Comparison of ENCODE assay signal across 25 cellular contexts in genomic region chr13:94280845-94281244, GRCh38.
A peak's percentile ranks its signal among the peaks of the same experiment; 100 is the strongest.
DNase-seq lines count a peak whose midpoint lies in the region; ATAC-seq, FAIRE-seq and TF ChIP-seq lines count a peak whose summit lies in the region.
"Had no signal": no experiment of that assay in that cellular context is flagged by ENCODE, and none has a peak within 500 bp of the region (broad histone marks: within the 10 kb centered on the region; RNA-seq: fewer than 3 reads in every experiment).

No MANE protein-coding gene starts in this region.

- intact Hi-C loops in lower lobe of right lung (cut with DNase I) = no loop called here

- H2BK120ac ChIP-seq in mesenchymal stem cell (ENCODE audit: low read depth, low read length) = no peak overlapping the region

- H3K4me1 Mint-ChIP-seq in astrocyte (ENCODE audit: low read depth, unreplicated experiment) = peaks cover 5% of the 10 kb centered on the region
- H3K4me1 Mint-ChIP-seq: CD14-positive monocyte; CD8-positive, alpha-beta memory T cell had no signal

- no peak overlapping the region for H2BK5ac ChIP-seq in mesenchymal stem cell (ENCODE audit: low read depth, low read length, poor library complexity, severe bottlenecking)

- TF ChIP-seq EP300 in SK-N-SH (IDR thresholded peaks at IDR 0.05; ENCODE audit: borderline replicate concordance in 1 of 2, low read depth in 1 of 2, low read length in 1 of 2) = no peak

- no peaks in the 10 kb centered on the region for H3K27me3 Mint-ChIP-seq in astrocyte (ENCODE audit: low read depth, unreplicated experiment)

- H3K4ac ChIP-seq in mesenchymal stem cell (ENCODE audit: low read depth in 1 of 2, low read length in 2 of 2) = no peak overlapping the region

- ATAC-seq in SK-N-SH treated with all-trans-retinoic acid at 6 μM for 48 hours = no peak
- no peak for ATAC-seq in lower lobe of right lung
- ATAC-seq: GM12878 had no signal

- no peak overlapping the region for H3K4me3 Mint-ChIP-seq in astrocyte (ENCODE audit: unreplicated experiment)
- H3K4me3 Mint-ChIP-seq: CD14-positive monocyte; CD4-positive, alpha-beta T cell; CD8-positive, alpha-beta memory T cell had no signal

- H3K4me2 ChIP-seq in SK-N-SH (no peak overlapping the region), astrocyte (ENCODE audit: low read length) (peak overlapping the region; percentile 48), mesenchymal stem cell (ENCODE audit: low read length, poor library complexity, severe bottlenecking) (no peak overlapping the region)
- H3K4me2 ChIP-seq: BLaER1 treated with 17β-estradiol and CSF1 and Interleukin-3, amounts not matched to agents 10 nM and 100 nM had no signal

- no peak overlapping the region for H3K14ac ChIP-seq in mesenchymal stem cell (ENCODE audit: low read length in 2 of 2)

- H4K91ac ChIP-seq in mesenchymal stem cell (ENCODE audit: low read length) = no peak overlapping the region

- H3K36me3 ChIP-seq in SK-N-SH (replicated peaks in 1 of 2; ENCODE audit: control insufficient read depth in 1 of 2, insufficient read depth in 2 of 2, low read length in 1 of 2) (no peaks in the 10 kb centered on the region), HEK293 (ENCODE audit: control insufficient read depth in 2 of 2, insufficient read depth in 1 of 2, low read length in 2 of 2) (no peaks in the 10 kb centered on the region), astrocyte (ENCODE audit: insufficient read depth, low read length) (no peaks in the 10 kb centered on the region), mesenchymal stem cell (ENCODE audit: control insufficient read depth in 1 of 2, insufficient read depth in 2 of 2, low read depth in 1 of 2, low read length in 2 of 2) (no peaks in the 10 kb centered on the region), lower lobe of right lung (no peaks in the 10 kb centered on the region)
- H3K36me3 ChIP-seq: BE2C; BLaER1 treated with 17β-estradiol and CSF1 and Interleukin-3, amounts not matched to agents 10 nM and 100 nM had no signal

- H3K4me3 ChIP-seq in SK-N-SH (ENCODE audit: low read depth in 2 of 2, low read length in 1 of 2) (no peak overlapping the region), HEK293 (ENCODE audit: low read depth, low read length) (no peak overlapping the region), astrocyte (ENCODE audit: insufficient read depth, low read depth, low read length) (no peak overlapping the region), mesenchymal stem cell (ENCODE audit: insufficient read depth in 1 of 2, low read depth in 1 of 2, low read length in 2 of 2) (no peak overlapping the region), lower lobe of right lung (no peak overlapping the region)
- H3K4me3 ChIP-seq: BLaER1 treated with 17β-estradiol and CSF1 and Interleukin-3, amounts not matched to agents 10 nM and 100 nM; GM12878 had no signal

- H3K27me3 ChIP-seq in SK-N-SH (ENCODE audit: insufficient read depth) (no peaks in the 10 kb centered on the region), astrocyte (ENCODE audit: insufficient read depth, low read length) (no peaks in the 10 kb centered on the region), mesenchymal stem cell (ENCODE audit: control insufficient read depth in 1 of 2, insufficient read depth in 1 of 2, low read length in 2 of 2) (no peaks in the 10 kb centered on the region), lower lobe of right lung (ENCODE audit: low read depth) (no peaks in the 10 kb centered on the region)
- H3K27me3 ChIP-seq: BE2C; BLaER1 treated with 17β-estradiol and CSF1 and Interleukin-3, amounts not matched to agents 10 nM and 100 nM had no signal

- H3K27ac ChIP-seq in SK-N-SH (ENCODE audit: low read depth in 2 of 2, low read length in 1 of 2) (no peak overlapping the region), HEK293 (ENCODE audit: extremely low read depth, low read depth, low read length) (no peak overlapping the region), astrocyte (ENCODE audit: low read depth, low read length) (no peak overlapping the region), mesenchymal stem cell (ENCODE audit: low read length, poor library complexity, severe bottlenecking) (peak overlapping the region; percentile 41), lower lobe of right lung (no peak overlapping the region)
- H3K27ac ChIP-seq: 22Rv1; BLaER1 treated with 17β-estradiol and CSF1 and Interleukin-3, amounts not matched to agents 10 nM and 100 nM had no signal

- no peak overlapping the region for H3K18ac ChIP-seq in mesenchymal stem cell (ENCODE audit: low read depth in 1 of 2, low read length in 2 of 2)

- H3K9ac ChIP-seq in SK-N-SH (no peak overlapping the region), astrocyte (ENCODE audit: low read length) (no peak overlapping the region), mesenchymal stem cell (ENCODE audit: low read length) (no peak overlapping the region)
- H3K9ac ChIP-seq: BLaER1 treated with 17β-estradiol and CSF1 and Interleukin-3, amounts not matched to agents 10 nM and 100 nM had no signal

- no peak overlapping the region for H2BK12ac ChIP-seq in mesenchymal stem cell (ENCODE audit: low read length in 2 of 2)

- no peak for TF ChIP-seq CTCF in SK-N-SH (IDR thresholded peaks at IDR 0.05)
- TF ChIP-seq CTCF in HEK293 (tag by site-specific recombination; IDR thresholded peaks at IDR 0.05) = no peak
- TF ChIP-seq CTCF in astrocyte (IDR thresholded peaks at IDR 0.05; ENCODE audit: insufficient read depth, low read depth, low read length) = no peak
- no peak for TF ChIP-seq CTCF in lower lobe of right lung (IDR thresholded peaks at IDR 0.05)

- peaks cover 6% of the 10 kb centered on the region for H3K36me3 Mint-ChIP-seq in astrocyte (ENCODE audit: low read depth, unreplicated experiment)
- H3K36me3 Mint-ChIP-seq: CD14-positive monocyte had no signal

- H2BK15ac ChIP-seq in mesenchymal stem cell (ENCODE audit: low read depth, poor library complexity, severe bottlenecking) = no peak overlapping the region

- H3K4me1 ChIP-seq in SK-N-SH (ENCODE audit: control insufficient read depth in 1 of 2, insufficient read depth in 2 of 2, low read depth in 1 of 2, low read length in 1 of 2) (no peaks in the 10 kb centered on the region), HEK293 (ENCODE audit: control insufficient read depth, insufficient read depth, low read length) (no peaks in the 10 kb centered on the region), astrocyte (ENCODE audit: insufficient read depth, low read length) (peaks cover 6% of the 10 kb centered on the region), mesenchymal stem cell (ENCODE audit: control insufficient read depth, insufficient read depth, low read depth, low read length) (peaks cover 2% of the 10 kb centered on the region), lower lobe of right lung (no peaks in the 10 kb centered on the region)
- H3K4me1 ChIP-seq: BE2C; BLaER1 treated with 17β-estradiol and CSF1 and Interleukin-3, amounts not matched to agents 10 nM and 100 nM had no signal

- DNase-seq in SK-N-SH (no peak), astrocyte (ENCODE audit: low read depth) (no peak), mesenchymal stem cell (no peak), T-helper 2 cell (no peak), NCI-H1048 (lab: John Stamatoyannopoulos, UW) (no peak), lower lobe of right lung (no peak)
- DNase-seq: ACHN; AML-193; BE2C; CD4-positive, alpha-beta T cell; CD8-positive, alpha-beta memory T cell; DMS 273 treated with DMSO at 0.1 percent for 48 hours; DMS79; GDM1; H7 had no signal

- H3K9me3 ChIP-seq in SK-N-SH (no peaks in the 10 kb centered on the region), HEK293 (ENCODE audit: control insufficient read depth, insufficient read depth, low read depth, low read length) (no peaks in the 10 kb centered on the region), astrocyte (ENCODE audit: insufficient read depth, low read depth, low read length) (no peaks in the 10 kb centered on the region), mesenchymal stem cell (ENCODE audit: control insufficient read depth, low read length) (peaks cover 6% of the 10 kb centered on the region), lower lobe of right lung (peaks cover 5% of the 10 kb centered on the region)
- H3K9me3 ChIP-seq: BE2C had no signal

- no peak overlapping the region for H3K27ac Mint-ChIP-seq in astrocyte (ENCODE audit: unreplicated experiment)
- H3K27ac Mint-ChIP-seq: CD14-positive monocyte; CD4-positive, alpha-beta T cell; CD8-positive, alpha-beta memory T cell had no signal

- H4K8ac ChIP-seq in mesenchymal stem cell (ENCODE audit: low read length) = no peak overlapping the region

- no peak overlapping the region for H3K23ac ChIP-seq in mesenchymal stem cell (ENCODE audit: low read length in 2 of 2)

- FAIRE-seq in astrocyte (lab: Jason Lieb, UNC) = no peak
- FAIRE-seq: A204.1, D721Med, GM12878, GM19239, H1 had no signal

- no peak overlapping the region for H2AK5ac ChIP-seq in mesenchymal stem cell (ENCODE audit: low read length, severe bottlenecking)

- POLR2A ChIA-PET in SK-N-SH (lab: Yijun Ruan, JAX) = no interaction called here
- POLR2A ChIA-PET in HEK293 (lab: Yijun Ruan, JAX) = no interaction called here

- no peak overlapping the region for H2AFZ ChIP-seq in SK-N-SH (ENCODE audit: low read depth)
- no peak overlapping the region for H2AFZ ChIP-seq in astrocyte (ENCODE audit: low read depth, low read length)
- H2AFZ ChIP-seq in mesenchymal stem cell (ENCODE audit: low read depth, low read length) = no peak overlapping the region

- H3K9me3 Mint-ChIP-seq in astrocyte (ENCODE audit: unreplicated experiment) = peaks cover 11% of the 10 kb centered on the region

- H3K9me2 ChIP-seq in SK-N-SH = no peaks in the 10 kb centered on the region

- no peak for TF ChIP-seq RAD21 in SK-N-SH (IDR thresholded peaks at IDR 0.05; ENCODE audit: low read length)

- H4K20me1 ChIP-seq in SK-N-SH (ENCODE audit: insufficient read depth) (no peaks in the 10 kb centered on the region), astrocyte (ENCODE audit: insufficient read depth, low read length) (no peaks in the 10 kb centered on the region)
- H4K20me1 ChIP-seq: BLaER1 treated with 17β-estradiol and CSF1 and Interleukin-3, amounts not matched to agents 10 nM and 100 nM had no signal

- no peaks in the 10 kb centered on the region for H3K79me1 ChIP-seq in mesenchymal stem cell (replicated peaks; ENCODE audit: low read length, poor library complexity, severe bottlenecking)

- H3K79me2 ChIP-seq in SK-N-SH (ENCODE audit: insufficient read depth) = no peaks in the 10 kb centered on the region
- no peaks in the 10 kb centered on the region for H3K79me2 ChIP-seq in astrocyte (ENCODE audit: insufficient read depth, low read length)

- no peaks in the 10 kb centered on the region for H3F3A ChIP-seq in SK-N-SH (replicated peaks; ENCODE audit: insufficient read depth)

- CTCF ChIA-PET in SK-N-SH (lab: Yijun Ruan, JAX) (no interaction called here), HEK293 (lab: Yijun Ruan, JAX) (no interaction called here)

TF ChIP-seq in SK-N-SH, 30 proteins besides CTCF, POLR2A, EP300 and RAD21 (continues in another document):
- TF ChIP-seq POLR2AphosphoS5 (IDR thresholded peaks at IDR 0.05; ENCODE audit: low read depth, low read length) = no peak

TF ChIP-seq in SK-N-SH treated with all-trans-retinoic acid at 6 μM for 48 hours, 23 proteins besides CTCF, POLR2A, EP300 and RAD21 (continues in another document):
- no peak for TF ChIP-seq PPARA (CRISPR knock-in tag; IDR thresholded peaks at IDR 0.05; ENCODE audit: borderline replicate concordance)

TF ChIP-seq in HEK293, 187 proteins besides CTCF, POLR2A, EP300 and RAD21 (continues in another document):
- TF ChIP-seq GLI4 (tag by site-specific recombination; IDR thresholded peaks at IDR 0.05) (no peak), WT1 (tag by site-specific recombination; IDR thresholded peaks at IDR 0.05) (no peak), EGR2 (tag by site-specific recombination; IDR thresholded peaks at IDR 0.05; ENCODE audit: low read depth) (no peak)

Comparison
In these comparisons a context has a peak if more than half of its experiments do, and no peak if none do; other contexts are left out.
1. Of the 4 proteins assayed by ChIP-seq in both HEK293 and SK-N-SH: peak only in HEK293: none; only in SK-N-SH: none; in both: REST; in neither: 3.